Comparison of ENCODE assay signal across 18 cellular contexts in the genomic region with DNA sequence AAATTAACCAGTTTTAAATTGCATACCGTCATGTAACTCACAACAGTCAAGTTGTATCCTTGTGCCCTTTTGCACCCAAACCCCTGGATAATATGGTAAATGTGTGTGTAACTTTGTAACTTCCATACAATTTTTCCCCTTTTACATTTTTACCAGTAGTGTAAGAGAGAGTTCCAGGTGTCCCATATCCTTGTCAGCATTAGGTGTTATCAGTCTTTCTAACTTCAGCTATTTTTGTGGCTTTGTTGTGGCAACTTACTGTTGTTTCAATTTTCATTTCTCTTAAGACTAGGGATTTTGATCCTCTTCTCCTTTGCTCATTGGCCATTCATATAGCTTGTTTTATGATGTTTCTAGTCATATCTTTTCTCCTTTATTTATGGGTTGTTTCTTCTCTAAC.
"Had no signal": no experiment of that assay in that cellular context is flagged by ENCODE, and none has a peak within 500 bp of the region (broad histone marks: within the 10 kb centered on the region; RNA-seq: fewer than 3 reads in every experiment).

No MANE protein-coding gene starts in this region.

- H3K27ac ChIP-seq: cardiac muscle cell, parathyroid adenoma, thyroid gland had no signal

- H3K79me2 ChIP-seq: parathyroid adenoma had no signal

- FAIRE-seq: TTC549, urothelium cell line had no signal

- H3K27me3 ChIP-seq: cardiac muscle cell, thyroid gland had no signal

- H3K36me3 ChIP-seq: cardiac muscle cell, thyroid gland had no signal

- H3K4me3 ChIP-seq: cardiac muscle cell, thyroid gland had no signal

- H2AFZ ChIP-seq: parathyroid adenoma had no signal

- H3K27ac Mint-ChIP-seq: activated CD8-positive, alpha-beta T cell treated with anti-CD3 and anti-CD28 coated beads, Interleukin-2, amount 10 ng/mL, durations not matched to agents 7 days and 5 days; stimulated activated effector memory CD8-positive, alpha-beta T cell treated with anti-CD3 and anti-CD28 coated beads, Interleukin-12 subunit alpha, Interleukin-12 subunit beta, amount 100 ng/mL, for 72 hours; WTC11 had no signal

- H3K9me3 Mint-ChIP-seq: stimulated activated effector memory CD8-positive, alpha-beta T cell treated with anti-CD3 and anti-CD28 coated beads, Interleukin-12 subunit alpha, Interleukin-12 subunit beta, amount 100 ng/mL, for 72 hours had no signal

- ATAC-seq: activated CD8-positive, alpha-beta T cell treated with anti-CD3 and anti-CD28 coated beads, Interleukin-2, amount 10 ng/mL, durations not matched to agents 7 days and 5 days; left lobe of liver; stimulated activated effector memory CD8-positive, alpha-beta T cell treated with anti-CD3 and anti-CD28 coated beads, Interleukin-12 subunit alpha, Interleukin-12 subunit beta, amount 100 ng/mL, for 72 hours; WTC11 had no signal

- H3K9me3 ChIP-seq: thyroid gland had no signal

- H3K27me3 Mint-ChIP-seq: naive B cell had no signal

- H3K4me3 Mint-ChIP-seq: activated CD8-positive, alpha-beta T cell treated with anti-CD3 and anti-CD28 coated beads, Interleukin-2, amount 10 ng/mL, durations not matched to agents 7 days and 5 days; stimulated activated effector memory CD8-positive, alpha-beta T cell treated with anti-CD3 and anti-CD28 coated beads, Interleukin-12 subunit alpha, Interleukin-12 subunit beta, amount 100 ng/mL, for 72 hours; WTC11 had no signal

- H3K4me1 ChIP-seq: parathyroid adenoma had no signal

- DNase-seq: activated CD4-positive, alpha-beta T cell treated with anti-CD3 and anti-CD28 coated beads for 4 hours; activated CD8-positive, alpha-beta memory T cell treated with anti-CD3 and anti-CD28 coated beads, Interleukin-2, amount 50 U/mL, for 4 hours; activated CD8-positive, alpha-beta T cell treated with anti-CD3 and anti-CD28 coated beads, Interleukin-2, amount 10 ng/mL, durations not matched to agents 7 days and 5 days; activated gamma-delta T cell; activated T-cell treated with anti-CD3 and anti-CD28 coated beads, Interleukin-2, amount 50 U/mL, for 48 hours; erythroblast; islet precursor cell; mammary epithelial cell; naive B cell; stimulated activated CD4-positive, alpha-beta T cell treated with anti-CD3 and anti-CD28 coated beads, Interleukin-12 subunit alpha, Interleukin-12 subunit beta, amount 100 ng/mL, for 4 hours had no signal

- H3K9ac ChIP-seq: parathyroid adenoma had no signal
